2 cellular contexts compared by ENCODE assay signal in genomic region chr3:171309906-171310359, GRCh38.
A peak's percentile ranks its signal among the peaks of the same experiment; 100 is the strongest.
TF ChIP-seq lines count a peak whose summit lies in the region.

No MANE protein-coding gene starts in this region.

TF ChIP-seq in GM23338, 12 proteins besides CTCF, POLR2A, EP300 and RAD21 (continued from another document):
- TF ChIP-seq ZNF462 (CRISPR knock-in tag; IDR thresholded peaks at IDR 0.05) (no peak), EZH2 (IDR thresholded peaks at IDR 0.05; ENCODE audit: low read depth, unreplicated experiment) (no peak), JUNB (IDR thresholded peaks at IDR 0.05; ENCODE audit: unreplicated experiment) (no peak), NANOG (IDR thresholded peaks at IDR 0.05; ENCODE audit: borderline replicate concordance) (no peak), CREB1 (CRISPR knock-in tag; IDR thresholded peaks at IDR 0.05; ENCODE audit: low read depth) (no peak), ZNF114 (CRISPR knock-in tag; IDR thresholded peaks at IDR 0.05) (no peak), STAT1 (IDR thresholded peaks at IDR 0.05; ENCODE audit: unreplicated experiment) (no peak), REST (IDR thresholded peaks at IDR 0.05; ENCODE audit: unreplicated experiment) (no peak), ETS1 (IDR thresholded peaks at IDR 0.05) (no peak), POLR2AphosphoS5 (IDR thresholded peaks at IDR 0.05; ENCODE audit: low read depth) (no peak)

TF ChIP-seq in SK-N-SH, 30 proteins besides CTCF, POLR2A, EP300 and RAD21 (continued from another document):
- TF ChIP-seq FOXM1 (IDR thresholded peaks at IDR 0.05; ENCODE audit: low read depth) (no peak), TCF12 (IDR thresholded peaks at IDR 0.05) (peak; percentile 75), FOSL2 (IDR thresholded peaks at IDR 0.05; ENCODE audit: borderline replicate concordance, low read depth) (peak; percentile 67)
